14 cellular contexts compared by ENCODE assay signal in the genomic region with DNA sequence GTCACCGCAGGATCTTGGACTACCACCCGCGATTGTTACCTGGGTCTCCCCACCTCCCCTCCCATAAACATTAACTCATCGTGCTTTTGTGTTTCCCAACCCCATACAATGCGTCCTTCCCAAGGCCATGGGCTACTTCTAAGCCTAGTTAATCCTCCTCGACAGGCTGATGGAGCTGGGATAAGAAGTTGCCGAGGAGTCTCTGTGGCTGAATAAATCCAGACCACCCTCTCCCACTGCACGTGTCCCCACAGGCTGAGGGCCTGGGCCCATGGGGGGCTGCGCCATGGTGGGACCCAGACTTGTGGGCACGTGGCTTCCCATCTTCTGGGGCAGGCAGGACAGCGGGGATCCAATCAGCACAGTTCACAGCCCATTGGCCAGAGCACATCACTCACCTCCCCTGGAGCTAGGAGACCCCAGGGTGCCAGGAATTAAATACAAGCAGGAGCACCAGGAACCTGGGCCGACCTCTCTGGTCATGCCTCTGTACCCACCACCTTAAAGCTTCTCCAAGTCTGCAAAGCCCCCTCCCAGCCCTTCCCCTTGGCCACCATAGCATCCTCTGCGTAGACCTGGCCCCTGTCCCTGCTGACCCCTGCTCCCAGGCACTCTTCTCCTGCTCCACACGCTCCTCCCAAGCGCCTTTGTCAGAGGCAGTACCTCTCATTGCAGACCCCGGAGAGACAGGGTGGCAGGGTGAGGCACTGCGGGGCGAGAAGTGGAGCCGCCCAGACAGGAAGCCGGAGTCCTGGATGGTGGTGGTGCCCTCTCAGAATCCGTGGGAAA.
"Had no signal": no experiment of that assay in that cellular context is flagged by ENCODE, and none has a peak within 500 bp of the region (broad histone marks: within the 10 kb centered on the region; RNA-seq: fewer than 3 reads in every experiment).

No MANE protein-coding gene starts in this region.

- H3K36me3 ChIP-seq: ovary, thyroid gland had no signal

- H3K27me3 ChIP-seq: dorsolateral prefrontal cortex, ovary, thyroid gland had no signal

- H3K27ac ChIP-seq: dorsolateral prefrontal cortex, ovary, thyroid gland had no signal

- DNase-seq: activated CD8-positive, alpha-beta memory T cell treated with anti-CD3 and anti-CD28 coated beads, Interleukin-2, amount 10 ng/mL, durations not matched to agents 7 days and 5 days; activated naive CD4-positive, alpha-beta T cell treated with anti-CD3 and anti-CD28 coated beads, Interleukin-2, amount 50 U/mL, for 16 hours; activated T-cell treated with anti-CD3 and anti-CD28 coated beads, Interleukin-2, amount 50 U/mL, for 1 hour; left ventricle myocardium superior; ovary; stimulated activated CD4-positive, alpha-beta T cell treated with anti-CD3 and anti-CD28 coated beads, Interleukin-15, amount 100 ng/mL, for 24 hours; stimulated activated CD4-positive, alpha-beta T cell treated with anti-CD3 and anti-CD28 coated beads, Interleukin-4, amount 100 ng/mL, for 1 hour; stimulated activated naive B cell treated with anti-CD40 and anti-IgM and Interleukin-4, amounts not matched to agents 10 μg/mL and 1 μg/mL and 100 μg/mL, for 72 hours; T-helper 9 cell; thyroid gland had no signal

- H3K9me3 ChIP-seq: ovary, thyroid gland had no signal

- ATAC-seq: activated CD4-positive, CD25-positive, alpha-beta regulatory T cell treated with anti-CD3 and anti-CD28 coated beads, Interleukin-2, amount 50 U/mL, for 24 hours; activated CD8-positive, alpha-beta memory T cell treated with anti-CD3 and anti-CD28 coated beads, Interleukin-2, amount 10 ng/mL, durations not matched to agents 7 days and 5 days; left ventricle myocardium superior had no signal

- H3K4me3 ChIP-seq: dorsolateral prefrontal cortex, ovary, thyroid gland had no signal

- FAIRE-seq: islet of Langerhans, urothelium cell line had no signal
